9 cellular contexts compared by ENCODE assay signal in genomic region chr4:163591614-163592020, GRCh38.
DNase-seq lines count a peak whose midpoint lies in the region; ATAC-seq and TF ChIP-seq lines count a peak whose summit lies in the region.
"Had no signal": no experiment of that assay in that cellular context is flagged by ENCODE, and none has a peak within 500 bp of the region (broad histone marks: within the 10 kb centered on the region; RNA-seq: fewer than 3 reads in every experiment).

No MANE protein-coding gene starts in this region.

- no peaks in the 10 kb centered on the region for H3K9me3 ChIP-seq in left lung

- H3K27me3 ChIP-seq in left lung: no peaks in the 10 kb centered on the region

- no peaks in the 10 kb centered on the region for H3K27me3 Mint-ChIP-seq in WTC11 (ENCODE audit: low read depth)

- peaks cover 5% of the 10 kb centered on the region; the same call in 1 of the 2 replicates for H3K36me3 Mint-ChIP-seq in WTC11

- no peak for DNase-seq in left lung
- DNase-seq in WTC11 (ENCODE audit: low spot score): no peak
- no peak for DNase-seq in lower leg skin (ENCODE audit: low spot score in 2 of 2)
- DNase-seq in LoVo (ENCODE audit: low spot score): no peak
- no peak for DNase-seq in NCI-H1417 (lab: John Stamatoyannopoulos, UW)
- DNase-seq: stimulated activated CD4-positive, alpha-beta T cell treated with anti-CD3 and anti-CD28 coated beads, Interleukin-2, amount 100 ng/mL, for 24 hours had no signal

- peak; percentile 94 for ATAC-seq in GM18517 (IDR thresholded peaks at IDR 0.05; ENCODE audit: unreplicated experiment)
- ATAC-seq in GM21717 (IDR thresholded peaks at IDR 0.05; ENCODE audit: unreplicated experiment): peak; percentile 85
- peak; percentile 79 for ATAC-seq in HG03520 (IDR thresholded peaks at IDR 0.05; ENCODE audit: unreplicated experiment)
- ATAC-seq in left lung: peak; percentile 61
- ATAC-seq in WTC11: no peak

- CTCF ChIA-PET in WTC11 (lab: Charles Lee): interaction anchor here (2.1 kb wide), 1 partner anchor 41 kb away, joined by 6 read pairs; no protein-coding TSS in a partner anchor

- H3K4me1 Mint-ChIP-seq in WTC11: no peaks in the 10 kb centered on the region

- H3K9me3 Mint-ChIP-seq in WTC11: peaks cover 11% of the 10 kb centered on the region

- TF ChIP-seq CTCF in left lung (IDR thresholded peaks at IDR 0.05) (no peak), WTC11 (IDR thresholded peaks at IDR 0.05) (no peak), lower leg skin (IDR thresholded peaks at IDR 0.05) (no peak)

- no peaks in the 10 kb centered on the region for H3K36me3 ChIP-seq in left lung

- H3K4me1 ChIP-seq in left lung: peaks cover 0 to 18% of the 10 kb centered on the region in 2 donors

- 61 to 71% methylated on average over 1 of the region's 1 CpG for WGBS in lower leg skin, 2 donors

- H3K4me3 ChIP-seq in left lung: no peak overlapping the region
- H3K4me3 ChIP-seq in lower leg skin (ENCODE audit: low read depth, poor library complexity, severe bottlenecking): no peak overlapping the region

- intact Hi-C loops in left lung (cut with DNase I): no loop called here
- intact Hi-C loops in lower leg skin (cut with DNase I; ENCODE audit: low total_unique reads): no loop called here

- POLR2A ChIA-PET in WTC11 (lab: Charles Lee): no interaction called here

- no peak overlapping the region for H3K4me3 Mint-ChIP-seq in WTC11

- no peak overlapping the region for H3K27ac Mint-ChIP-seq in WTC11

- H3K27ac ChIP-seq in left lung: peak overlapping the region in 1 of 2 donors; percentile 71

- no peak for TF ChIP-seq POLR2A in lower leg skin (IDR thresholded peaks at IDR 0.05)

TF ChIP-seq in WTC11, 78 proteins besides CTCF, POLR2A, EP300 and RAD21:
- no peak for TF ChIP-seq IRF1 (CRISPR knock-in tag; IDR thresholded peaks at IDR 0.05)
- no peak for TF ChIP-seq ZNF232 (CRISPR knock-in tag; IDR thresholded peaks at IDR 0.05)
- TF ChIP-seq PREB (CRISPR knock-in tag; IDR thresholded peaks at IDR 0.05; ENCODE audit: borderline replicate concordance): no peak
- TF ChIP-seq NR1H2 (CRISPR knock-in tag; IDR thresholded peaks at IDR 0.05): no peak
- no peak for TF ChIP-seq CDX4 (CRISPR knock-in tag; IDR thresholded peaks at IDR 0.05; ENCODE audit: borderline replicate concordance)
